Comparison of ENCODE assay signal across 1 cellular context in genomic region chr11:119335655-119336543, GRCh38.
TF ChIP-seq lines count a peak whose summit lies in the region.

No MANE protein-coding gene starts in this region.

TF ChIP-seq in GM12878, 131 proteins besides CTCF, POLR2A, EP300 and RAD21:
- TF ChIP-seq HSF1 (IDR thresholded peaks at IDR 0.05; ENCODE audit: low read depth, low read length) (no peak), BCL3 (IDR thresholded peaks at IDR 0.05; ENCODE audit: borderline replicate concordance, insufficient read depth, low read depth, low read length, poor library complexity, severe bottlenecking) (no peak), BMI1 (IDR thresholded peaks at IDR 0.05; ENCODE audit: borderline replicate concordance) (no peak), POLR2AphosphoS5 (IDR thresholded peaks at IDR 0.05; ENCODE audit: low read length) (no peak), MAX (IDR thresholded peaks at IDR 0.05; ENCODE audit: low read depth, low read length) (no peak), RAD51 (IDR thresholded peaks at IDR 0.05) (no peak), BRCA1 (IDR thresholded peaks at IDR 0.05; ENCODE audit: low read depth, low read length) (no peak), RELB (IDR thresholded peaks at IDR 0.05; ENCODE audit: low read depth) (no peak), TARDBP (IDR thresholded peaks at IDR 0.05; ENCODE audit: borderline replicate concordance) (no peak), ZNF217 (IDR thresholded peaks at IDR 0.05) (no peak), SKIL (IDR thresholded peaks at IDR 0.05; ENCODE audit: low read depth, poor library complexity, severe bottlenecking) (no peak), TCF12 (IDR thresholded peaks at IDR 0.05; ENCODE audit: low read depth, low read length) (no peak), JUND (IDR thresholded peaks at IDR 0.05; ENCODE audit: low read depth, low read length) (no peak), YBX1 (IDR thresholded peaks at IDR 0.05) (no peak), CEBPZ (IDR thresholded peaks at IDR 0.05; ENCODE audit: low read depth, low read length) (no peak), EGR1 (IDR thresholded peaks at IDR 0.05; ENCODE audit: borderline replicate concordance in 1 of 2, low read depth in 2 of 2, low read length in 2 of 2) (no peak)
